In genomic region chr1:20727746-20728316, GRCh38 we compare ENCODE assay signal across 12 cellular contexts. TPM values are rescaled to one million over a fixed set of nuclear protein-coding genes. Genes with fewer than 3 reads are reported as not detected.
DNase-seq lines count a peak whose midpoint lies in the region; ATAC-seq and TF ChIP-seq lines count a peak whose summit lies in the region.
"Had no signal": no experiment of that assay in that cellular context is flagged by ENCODE, and none has a peak within 500 bp of the region (broad histone marks: within the 10 kb centered on the region; RNA-seq: fewer than 3 reads in every experiment).

No MANE protein-coding gene starts in this region.

- H3K4me2 ChIP-seq in OCI-LY7 (ENCODE audit: low read length), result no peak overlapping the region
- H3K4me2 ChIP-seq: BLaER1 had no signal

- no peaks in the 10 kb centered on the region for H3K9me3 ChIP-seq in OCI-LY7 (ENCODE audit: low read length)
- H3K9me3 ChIP-seq: BLaER1 had no signal

- H3K36me3 Mint-ChIP-seq in activated naive CD8-positive, alpha-beta T cell treated with anti-CD3 and anti-CD28 coated beads, Interleukin-2, amount 10 ng/mL, durations not matched to agents 7 days and 5 days, result no peaks in the 10 kb centered on the region
- H3K36me3 Mint-ChIP-seq in activated naive CD8-positive, alpha-beta T cell treated with anti-CD3 and anti-CD28 coated beads, Interleukin-2, amount 50 U/mL, for 24 hours (ENCODE audit: low read depth), result no peaks in the 10 kb centered on the region
- no peaks in the 10 kb centered on the region for H3K36me3 Mint-ChIP-seq in type B pancreatic cell

- no peak overlapping the region for H2AFZ ChIP-seq in OCI-LY7 (ENCODE audit: low read length)

- POLR2A ChIA-PET in activated naive CD8-positive, alpha-beta T cell treated with anti-CD3 and anti-CD28 coated beads, Interleukin-2, amount 10 ng/mL, durations not matched to agents 7 days and 5 days (lab: Charles Lee), result interaction anchor here (0.5 kb wide), 1 partner anchor 33 kb away, joined by 4 read pairs; no protein-coding TSS in a partner anchor
- POLR2A ChIA-PET in OCI-LY7 (lab: Charles Lee), result interaction anchor here (0.6 kb wide), 1 partner anchor 454 kb away, joined by 5 read pairs; no protein-coding TSS in a partner anchor

- H3K36me3 ChIP-seq in OCI-LY7 (ENCODE audit: insufficient read depth, low read length), result no peaks in the 10 kb centered on the region
- H3K36me3 ChIP-seq: BLaER1 had no signal

- no peak overlapping the region for H3K27ac Mint-ChIP-seq in activated naive CD8-positive, alpha-beta T cell treated with anti-CD3 and anti-CD28 coated beads, Interleukin-2, amount 10 ng/mL, durations not matched to agents 7 days and 5 days
- H3K27ac Mint-ChIP-seq in activated naive CD8-positive, alpha-beta T cell treated with anti-CD3 and anti-CD28 coated beads, Interleukin-2, amount 50 U/mL, for 24 hours, result no peak overlapping the region
- H3K27ac Mint-ChIP-seq in type B pancreatic cell, result peak overlapping the region; percentile 57

- no TSS peak for BruUV-seq in OCI-LY7 (replicated peaks; lab: Mats Ljungman, UMichigan)

- peaks cover 10% of the 10 kb centered on the region for H3K4me1 Mint-ChIP-seq in activated naive CD8-positive, alpha-beta T cell treated with anti-CD3 and anti-CD28 coated beads, Interleukin-2, amount 10 ng/mL, durations not matched to agents 7 days and 5 days
- peaks cover 14% of the 10 kb centered on the region for H3K4me1 Mint-ChIP-seq in activated naive CD8-positive, alpha-beta T cell treated with anti-CD3 and anti-CD28 coated beads, Interleukin-2, amount 50 U/mL, for 24 hours
- H3K4me1 Mint-ChIP-seq in type B pancreatic cell (ENCODE audit: unreplicated experiment), result peaks cover 5% of the 10 kb centered on the region

- H3K9me2 ChIP-seq in OCI-LY7 (ENCODE audit: insufficient read depth, low read length), result no peaks in the 10 kb centered on the region

- H3K79me2 ChIP-seq in OCI-LY7 (ENCODE audit: insufficient read depth, low read depth, low read length), result no peaks in the 10 kb centered on the region

- no peaks in the 10 kb centered on the region for H3K9me3 Mint-ChIP-seq in activated naive CD8-positive, alpha-beta T cell treated with anti-CD3 and anti-CD28 coated beads, Interleukin-2, amount 10 ng/mL, durations not matched to agents 7 days and 5 days
- no peaks in the 10 kb centered on the region for H3K9me3 Mint-ChIP-seq in activated naive CD8-positive, alpha-beta T cell treated with anti-CD3 and anti-CD28 coated beads, Interleukin-2, amount 50 U/mL, for 24 hours
- no peaks in the 10 kb centered on the region for H3K9me3 Mint-ChIP-seq in type B pancreatic cell

- no peak overlapping the region for H3K4me3 Mint-ChIP-seq in activated naive CD8-positive, alpha-beta T cell treated with anti-CD3 and anti-CD28 coated beads, Interleukin-2, amount 10 ng/mL, durations not matched to agents 7 days and 5 days
- H3K4me3 Mint-ChIP-seq in activated naive CD8-positive, alpha-beta T cell treated with anti-CD3 and anti-CD28 coated beads, Interleukin-2, amount 50 U/mL, for 24 hours, result no peak overlapping the region
- H3K4me3 Mint-ChIP-seq in type B pancreatic cell, result peak overlapping the region; percentile 32

- H3K4me3 ChIP-seq in OCI-LY7 (ENCODE audit: low read depth, low read length, poor library complexity, severe bottlenecking), result no peak overlapping the region
- H3K4me3 ChIP-seq in fibroblast of pulmonary artery (replicated peaks; ENCODE audit: low read depth, low read length), result no peak overlapping the region
- H3K4me3 ChIP-seq: BLaER1 had no signal

- H3K27ac ChIP-seq in OCI-LY7 (ENCODE audit: low read depth, low read length, poor library complexity, severe bottlenecking), result no peak overlapping the region
- H3K27ac ChIP-seq: BLaER1 had no signal

- peak; percentile 29 for DNase-seq in activated naive CD8-positive, alpha-beta T cell treated with anti-CD3 and anti-CD28 coated beads, Interleukin-2, amount 10 ng/mL, durations not matched to agents 7 days and 5 days
- no peak for DNase-seq in activated naive CD8-positive, alpha-beta T cell treated with anti-CD3 and anti-CD28 coated beads, Interleukin-2, amount 50 U/mL, for 24 hours
- DNase-seq in OCI-LY7 (ENCODE audit: low spot score) (peak; percentile 23), fibroblast of pulmonary artery (ENCODE audit: low read depth) (peak; percentile 33), type B pancreatic cell (ENCODE audit: extremely low spot score, unreplicated experiment) (peak; percentile 65), NCI-H2171 treated with DMSO at 0.1 percent for 48 hours (lab: John Stamatoyannopoulos, UW) (no peak)
- DNase-seq: NCI-H2081; stimulated activated CD4-positive, alpha-beta T cell treated with anti-CD3 and anti-CD28 coated beads, Interleukin-12 subunit alpha, Interleukin-12 subunit beta, amount 100 ng/mL, for 4 hours had no signal

- peaks cover 7% of the 10 kb centered on the region for H3K4me1 ChIP-seq in OCI-LY7 (ENCODE audit: insufficient read depth, low read length, poor library complexity, severe bottlenecking)

- TF ChIP-seq CTCF in OCI-LY7 (conservative IDR thresholded peaks at IDR 0.05; ENCODE audit: low read length) (peak; percentile 68), fibroblast of pulmonary artery (IDR thresholded peaks at IDR 0.05; ENCODE audit: low read length, missing control alignments) (no peak), type B pancreatic cell (conservative IDR thresholded peaks at IDR 0.05) (peak; percentile 28)

- no peak for ATAC-seq in activated naive CD8-positive, alpha-beta T cell treated with anti-CD3 and anti-CD28 coated beads, Interleukin-2, amount 10 ng/mL, durations not matched to agents 7 days and 5 days (ENCODE audit: low read depth)
- ATAC-seq in activated naive CD8-positive, alpha-beta T cell treated with anti-CD3 and anti-CD28 coated beads, Interleukin-2, amount 50 U/mL, for 24 hours, result no peak
- ATAC-seq in HG02642 (IDR thresholded peaks at IDR 0.05; ENCODE audit: poor library complexity, unreplicated experiment) (no peak), GM21447 (IDR thresholded peaks at IDR 0.05; ENCODE audit: unreplicated experiment) (no peak)

- intact Hi-C loops in OCI-LY7 (cut with micrococcal nuclease; ENCODE audit: unreplicated experiment), result no loop called here

- no peaks in the 10 kb centered on the region for H4K20me1 ChIP-seq in OCI-LY7 (ENCODE audit: insufficient read depth, low read length)

- CTCF ChIA-PET in OCI-LY7 (lab: Charles Lee; ENCODE audit: unreplicated experiment), result no interaction called here

- H3K27me3 Mint-ChIP-seq in activated naive CD8-positive, alpha-beta T cell treated with anti-CD3 and anti-CD28 coated beads, Interleukin-2, amount 10 ng/mL, durations not matched to agents 7 days and 5 days, result peaks cover 31% of the 10 kb centered on the region
- H3K27me3 Mint-ChIP-seq in activated naive CD8-positive, alpha-beta T cell treated with anti-CD3 and anti-CD28 coated beads, Interleukin-2, amount 50 U/mL, for 24 hours, result peaks cover 30% of the 10 kb centered on the region
- peaks cover 39% of the 10 kb centered on the region for H3K27me3 Mint-ChIP-seq in type B pancreatic cell

RNA-seq across cellular contexts. Expression of gene SH2D5, which starts 4.7 kb away (rescaled TPM):
- under 1 TPM; 0.11 to 0.14 TPM for total RNA-seq in activated naive CD8-positive, alpha-beta T cell treated with anti-CD3 and anti-CD28 coated beads, Interleukin-2, amount 10 ng/mL, durations not matched to agents 7 days and 5 days
- 0.46 TPM in 1 of 2 replicates, not detected in the other for total RNA-seq in OCI-LY7 (2014; rRNA removed; shearing (Covaris generic))
- total RNA-seq in OCI-LY7 (2022) (0.42 and 0.68 TPM in 2 replicates), type B pancreatic cell (ENCODE audit: low replicate concordance) (1.2 and 1.4 TPM in 2 replicates)
- total RNA-seq: cardiac septum had no signal

RNA-seq across cellular contexts. Expression of gene KIF17, which starts 10.0 kb away (rescaled TPM):
- total RNA-seq in activated naive CD8-positive, alpha-beta T cell treated with anti-CD3 and anti-CD28 coated beads, Interleukin-2, amount 10 ng/mL, durations not matched to agents 7 days and 5 days, result not detected
- total RNA-seq in OCI-LY7 (2014; rRNA removed; shearing (Covaris generic)), result not detected in 2 replicates
- total RNA-seq in OCI-LY7 (2022) (0.74 and 1.1 TPM in 2 replicates), type B pancreatic cell (ENCODE audit: low replicate concordance) (0.69 and 2.1 TPM in 2 replicates)

RNA-seq across cellular contexts. Expression of gene HP1BP3, which starts 59.3 kb away (rescaled TPM):
- 100 to 1,000 TPM; 313 to 324 TPM for total RNA-seq in activated naive CD8-positive, alpha-beta T cell treated with anti-CD3 and anti-CD28 coated beads, Interleukin-2, amount 10 ng/mL, durations not matched to agents 7 days and 5 days
- total RNA-seq in OCI-LY7 (2014; rRNA removed; shearing (Covaris generic)), result 295 and 423 TPM in 2 replicates
- total RNA-seq in OCI-LY7 (2022) (288 and 341 TPM in 2 replicates), type B pancreatic cell (ENCODE audit: low replicate concordance) (217 and 326 TPM in 2 replicates)

Comparison
In these comparisons a context has a peak if more than half of its experiments do, and no peak if none do; other contexts are left out.
1. DNase-seq: peak in activated naive CD8-positive, alpha-beta T cell treated with anti-CD3 and anti-CD28 coated beads, Interleukin-2, amount 10 ng/mL, durations not matched to agents 7 days and 5 days (single experiment), OCI-LY7 (single experiment), fibroblast of pulmonary artery (single experiment) and type B pancreatic cell (single experiment); none in activated naive CD8-positive, alpha-beta T cell treated with anti-CD3 and anti-CD28 coated beads, Interleukin-2, amount 50 U/mL, for 24 hours (single experiment) and NCI-H2171 treated with DMSO at 0.1 percent for 48 hours (single experiment).